ENCODE assay signal across 1 cellular context in genomic region chr16:28324887-28325279, GRCh38.
TF ChIP-seq lines count a peak whose summit lies in the region.

No MANE protein-coding gene starts in this region.

TF ChIP-seq in HepG2, 621 proteins besides CTCF, POLR2A, EP300 and RAD21 (continues in another document):
- TF ChIP-seq TFDP2 (CRISPR knock-in tag; IDR thresholded peaks at IDR 0.05) (no peak), HNRNPK (IDR thresholded peaks at IDR 0.05; ENCODE audit: low read depth, low read length, poor library complexity, severe bottlenecking) (no peak), FOXJ3 (CRISPR knock-in tag; IDR thresholded peaks at IDR 0.05; ENCODE audit: borderline replicate concordance) (0 out of 2 replicates have a peak, but pooled peaks have one; percentile 3), BRF2 (CRISPR knock-in tag; IDR thresholded peaks at IDR 0.05) (0 out of 2 replicates have a peak, but pooled peaks have one; percentile 32), ELK4 (CRISPR knock-in tag; IDR thresholded peaks at IDR 0.05; ENCODE audit: borderline replicate concordance) (no peak), ZNF383 (CRISPR knock-in tag; IDR thresholded peaks at IDR 0.05; ENCODE audit: borderline replicate concordance) (no peak), ZNF207 (IDR thresholded peaks at IDR 0.05; ENCODE audit: borderline replicate concordance) (no peak), ZNF10 (CRISPR knock-in tag; IDR thresholded peaks at IDR 0.05; ENCODE audit: borderline replicate concordance, low read depth) (no peak), NONO (IDR thresholded peaks at IDR 0.05) (no peak), NONO (CRISPR knock-in tag; conservative IDR thresholded peaks at IDR 0.05) (no peak), ZFY (CRISPR knock-in tag; IDR thresholded peaks at IDR 0.05) (no peak), ZNF3 (CRISPR knock-in tag; IDR thresholded peaks at IDR 0.05) (no peak), ZNF770 (CRISPR knock-in tag; IDR thresholded peaks at IDR 0.05) (peak; percentile 78), RFXANK (CRISPR knock-in tag; IDR thresholded peaks at IDR 0.05) (no peak), ZSCAN25 (CRISPR knock-in tag; IDR thresholded peaks at IDR 0.05) (no peak), ISX (CRISPR knock-in tag; conservative IDR thresholded peaks at IDR 0.05) (no peak), ZNF703 (CRISPR knock-in tag; IDR thresholded peaks at IDR 0.05; ENCODE audit: borderline replicate concordance) (no peak), E2F5 (CRISPR knock-in tag; conservative IDR thresholded peaks at IDR 0.05) (no peak), ZNF280B (CRISPR knock-in tag; IDR thresholded peaks at IDR 0.05; ENCODE audit: borderline replicate concordance) (no peak), TEAD2 (CRISPR knock-in tag; IDR thresholded peaks at IDR 0.05) (no peak), JUND (CRISPR knock-in tag; IDR thresholded peaks at IDR 0.05) (no peak), ZNF7 (CRISPR knock-in tag; IDR thresholded peaks at IDR 0.05) (no peak), ZFP82 (CRISPR knock-in tag; IDR thresholded peaks at IDR 0.05; ENCODE audit: borderline replicate concordance) (no peak), BCL6 (CRISPR knock-in tag; IDR thresholded peaks at IDR 0.05) (no peak), ZNF644 (CRISPR knock-in tag; IDR thresholded peaks at IDR 0.05; ENCODE audit: low read depth) (no peak), CEBPG (CRISPR knock-in tag; IDR thresholded peaks at IDR 0.05) (no peak), HCFC1 (IDR thresholded peaks at IDR 0.05; ENCODE audit: low read depth, low read length) (no peak), ZNF350 (CRISPR knock-in tag; IDR thresholded peaks at IDR 0.05; ENCODE audit: borderline replicate concordance, low read depth) (0 out of 2 replicates have a peak, but pooled peaks have one; percentile 4), JDP2 (CRISPR knock-in tag; IDR thresholded peaks at IDR 0.05; ENCODE audit: borderline replicate concordance) (no peak), LCORL (IDR thresholded peaks at IDR 0.05) (no peak), LCORL (CRISPR knock-in tag; IDR thresholded peaks at IDR 0.05) (0 out of 2 replicates have a peak, but pooled peaks have one; percentile 0), ZNF503 (CRISPR knock-in tag; IDR thresholded peaks at IDR 0.05) (0 out of 2 replicates have a peak, but pooled peaks have one; percentile 1), ZNF335 (CRISPR knock-in tag; IDR thresholded peaks at IDR 0.05) (no peak), ZNF468 (CRISPR knock-in tag; IDR thresholded peaks at IDR 0.05) (no peak), KDM2A (CRISPR knock-in tag; IDR thresholded peaks at IDR 0.05; ENCODE audit: borderline replicate concordance, low read depth) (0 out of 2 replicates have a peak, but pooled peaks have one; percentile 11), IKZF4 (CRISPR knock-in tag; IDR thresholded peaks at IDR 0.05; ENCODE audit: borderline replicate concordance, low read depth, not compliant biosample characterization) (no peak), TBX2 (CRISPR knock-in tag; IDR thresholded peaks at IDR 0.05; ENCODE audit: borderline replicate concordance) (peak; percentile 47; the same call in 1 of the 2 replicates), MYNN (CRISPR knock-in tag; IDR thresholded peaks at IDR 0.05; ENCODE audit: low read depth) (no peak), SCMH1 (CRISPR knock-in tag; IDR thresholded peaks at IDR 0.05; ENCODE audit: borderline replicate concordance) (no peak), ZSCAN12 (CRISPR knock-in tag; IDR thresholded peaks at IDR 0.05) (no peak), ZNF333 (CRISPR knock-in tag; IDR thresholded peaks at IDR 0.05; ENCODE audit: borderline replicate concordance) (no peak), MLLT10 (CRISPR knock-in tag; IDR thresholded peaks at IDR 0.05) (no peak), ZNF430 (CRISPR knock-in tag; IDR thresholded peaks at IDR 0.05) (no peak), ZNF263 (CRISPR knock-in tag; IDR thresholded peaks at IDR 0.05) (0 out of 2 replicates have a peak, but pooled peaks have one; percentile 8)
- TF ChIP-seq, protein P1, sequence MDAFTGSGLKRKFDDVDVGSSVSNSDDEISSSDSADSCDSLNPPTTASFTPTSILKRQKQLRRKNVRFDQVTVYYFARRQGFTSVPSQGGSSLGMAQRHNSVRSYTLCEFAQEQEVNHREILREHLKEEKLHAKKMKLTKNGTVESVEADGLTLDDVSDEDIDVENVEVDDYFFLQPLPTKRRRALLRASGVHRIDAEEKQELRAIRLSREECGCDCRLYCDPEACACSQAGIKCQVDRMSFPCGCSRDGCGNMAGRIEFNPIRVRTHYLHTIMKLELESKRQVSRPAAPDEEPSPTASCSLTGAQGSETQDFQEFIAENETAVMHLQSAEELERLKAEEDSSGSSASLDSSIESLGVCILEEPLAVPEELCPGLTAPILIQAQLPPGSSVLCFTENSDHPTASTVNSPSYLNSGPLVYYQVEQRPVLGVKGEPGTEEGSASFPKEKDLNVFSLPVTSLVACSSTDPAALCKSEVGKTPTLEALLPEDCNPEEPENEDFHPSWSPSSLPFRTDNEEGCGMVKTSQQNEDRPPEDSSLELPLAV (CRISPR knock-in tag; conservative IDR thresholded peaks at IDR 0.05; ENCODE audit: low read depth), result no peak
- TF ChIP-seq, protein P2, sequence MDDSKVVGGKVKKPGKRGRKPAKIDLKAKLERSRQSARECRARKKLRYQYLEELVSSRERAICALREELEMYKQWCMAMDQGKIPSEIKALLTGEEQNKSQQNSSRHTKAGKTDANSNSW (CRISPR knock-in tag; IDR thresholded peaks at IDR 0.05; ENCODE audit: borderline replicate concordance), result no peak
- TF ChIP-seq, protein P3, sequence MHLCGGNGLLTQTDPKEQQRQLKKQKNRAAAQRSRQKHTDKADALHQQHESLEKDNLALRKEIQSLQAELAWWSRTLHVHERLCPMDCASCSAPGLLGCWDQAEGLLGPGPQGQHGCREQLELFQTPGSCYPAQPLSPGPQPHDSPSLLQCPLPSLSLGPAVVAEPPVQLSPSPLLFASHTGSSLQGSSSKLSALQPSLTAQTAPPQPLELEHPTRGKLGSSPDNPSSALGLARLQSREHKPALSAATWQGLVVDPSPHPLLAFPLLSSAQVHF (CRISPR knock-in tag; IDR thresholded peaks at IDR 0.05), result no peak
- TF ChIP-seq, protein P4, sequence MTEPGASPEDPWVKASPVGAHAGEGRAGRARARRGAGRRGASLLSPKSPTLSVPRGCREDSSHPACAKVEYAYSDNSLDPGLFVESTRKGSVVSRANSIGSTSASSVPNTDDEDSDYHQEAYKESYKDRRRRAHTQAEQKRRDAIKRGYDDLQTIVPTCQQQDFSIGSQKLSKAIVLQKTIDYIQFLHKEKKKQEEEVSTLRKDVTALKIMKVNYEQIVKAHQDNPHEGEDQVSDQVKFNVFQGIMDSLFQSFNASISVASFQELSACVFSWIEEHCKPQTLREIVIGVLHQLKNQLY (CRISPR knock-in tag; IDR thresholded peaks at IDR 0.05), result no peak
- TF ChIP-seq, protein P5, sequence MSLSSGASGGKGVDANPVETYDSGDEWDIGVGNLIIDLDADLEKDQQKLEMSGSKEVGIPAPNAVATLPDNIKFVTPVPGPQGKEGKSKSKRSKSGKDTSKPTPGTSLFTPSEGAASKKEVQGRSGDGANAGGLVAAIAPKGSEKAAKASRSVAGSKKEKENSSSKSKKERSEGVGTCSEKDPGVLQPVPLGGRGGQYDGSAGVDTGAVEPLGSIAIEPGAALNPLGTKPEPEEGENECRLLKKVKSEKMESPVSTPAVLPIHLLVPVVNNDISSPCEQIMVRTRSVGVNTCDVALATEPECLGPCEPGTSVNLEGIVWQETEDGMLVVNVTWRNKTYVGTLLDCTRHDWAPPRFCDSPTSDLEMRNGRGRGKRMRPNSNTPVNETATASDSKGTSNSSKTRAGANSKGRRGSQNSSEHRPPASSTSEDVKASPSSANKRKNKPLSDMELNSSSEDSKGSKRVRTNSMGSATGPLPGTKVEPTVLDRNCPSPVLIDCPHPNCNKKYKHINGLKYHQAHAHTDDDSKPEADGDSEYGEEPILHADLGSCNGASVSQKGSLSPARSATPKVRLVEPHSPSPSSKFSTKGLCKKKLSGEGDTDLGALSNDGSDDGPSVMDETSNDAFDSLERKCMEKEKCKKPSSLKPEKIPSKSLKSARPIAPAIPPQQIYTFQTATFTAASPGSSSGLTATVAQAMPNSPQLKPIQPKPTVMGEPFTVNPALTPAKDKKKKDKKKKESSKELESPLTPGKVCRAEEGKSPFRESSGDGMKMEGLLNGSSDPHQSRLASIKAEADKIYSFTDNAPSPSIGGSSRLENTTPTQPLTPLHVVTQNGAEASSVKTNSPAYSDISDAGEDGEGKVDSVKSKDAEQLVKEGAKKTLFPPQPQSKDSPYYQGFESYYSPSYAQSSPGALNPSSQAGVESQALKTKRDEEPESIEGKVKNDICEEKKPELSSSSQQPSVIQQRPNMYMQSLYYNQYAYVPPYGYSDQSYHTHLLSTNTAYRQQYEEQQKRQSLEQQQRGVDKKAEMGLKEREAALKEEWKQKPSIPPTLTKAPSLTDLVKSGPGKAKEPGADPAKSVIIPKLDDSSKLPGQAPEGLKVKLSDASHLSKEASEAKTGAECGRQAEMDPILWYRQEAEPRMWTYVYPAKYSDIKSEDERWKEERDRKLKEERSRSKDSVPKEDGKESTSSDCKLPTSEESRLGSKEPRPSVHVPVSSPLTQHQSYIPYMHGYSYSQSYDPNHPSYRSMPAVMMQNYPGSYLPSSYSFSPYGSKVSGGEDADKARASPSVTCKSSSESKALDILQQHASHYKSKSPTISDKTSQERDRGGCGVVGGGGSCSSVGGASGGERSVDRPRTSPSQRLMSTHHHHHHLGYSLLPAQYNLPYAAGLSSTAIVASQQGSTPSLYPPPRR (CRISPR knock-in tag; IDR thresholded peaks at IDR 0.05; ENCODE audit: borderline replicate concordance), result no peak
